8 cellular contexts compared by ENCODE assay signal in the genomic region with DNA sequence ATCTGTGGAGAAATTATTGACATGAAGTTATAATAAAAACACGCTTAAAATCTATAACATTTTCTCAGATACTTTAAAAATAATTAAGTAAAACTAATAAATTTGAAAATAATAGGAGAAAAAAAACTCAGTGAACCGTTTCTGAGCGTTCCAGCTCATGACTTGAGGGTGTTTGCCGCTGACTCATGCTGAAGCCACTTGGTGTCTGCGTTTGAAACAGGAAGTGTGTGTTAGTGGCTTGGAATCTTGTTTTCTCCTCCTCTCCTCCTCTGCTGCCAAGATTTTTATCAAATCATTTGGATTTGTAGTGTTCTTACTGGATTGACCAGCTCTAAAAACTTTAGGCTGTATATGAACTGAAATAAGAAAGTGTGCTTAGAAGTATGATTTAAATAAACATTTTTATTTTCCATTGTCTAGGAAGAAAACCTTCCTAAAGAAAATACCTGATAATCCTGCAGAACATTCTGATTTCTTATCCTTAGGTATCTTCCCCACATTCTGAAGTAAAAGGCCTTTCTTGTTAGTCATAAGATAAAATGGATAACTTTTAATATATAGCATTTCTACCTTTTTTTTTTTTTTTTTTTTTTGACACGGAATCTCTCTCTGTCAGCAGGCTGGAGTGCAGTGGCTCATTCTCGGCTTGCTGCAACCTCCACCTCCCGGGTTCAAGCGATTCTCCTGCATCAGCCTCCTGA. TPM values are rescaled to one million over a fixed set of nuclear protein-coding genes. Genes with fewer than 3 reads are reported as not detected.
DNase-seq lines count a peak whose midpoint lies in the region; ATAC-seq, FAIRE-seq and TF ChIP-seq lines count a peak whose summit lies in the region.

No MANE protein-coding gene starts in this region.

- H3K9me3 ChIP-seq in K562 (replicated peaks; ENCODE audit: control insufficient read depth, insufficient read depth, low read depth, low read length): no peaks in the 10 kb centered on the region

- peak overlapping the region; percentile 68 for H3K27ac Mint-ChIP-seq in activated T-cell treated with anti-CD3 and anti-CD28 coated beads, Interleukin-2, amount 50 U/mL, for 24 hours
- peak overlapping the region; percentile 81 for H3K27ac Mint-ChIP-seq in stimulated activated memory B cell treated with anti-CD40 and anti-IgM and Interleukin-4, amounts not matched to agents 10 μg/mL and 1 μg/mL and 100 μg/mL, for 72 hours

- no peak; a peak in 1 of 4 replicates for TF ChIP-seq RAD21 in K562 (CRISPR knock-in tag; conservative IDR thresholded peaks at IDR 0.05 in 1 of 2, IDR thresholded peaks at IDR 0.05 in 1 of 2)

- in situ Hi-C loops in K562 (cut with MboI): no loop called here

- intact Hi-C loops in K562 (cut with micrococcal nuclease): no loop called here

- TF ChIP-seq EP300 in K562 (IDR thresholded peaks at IDR 0.05; ENCODE audit: low read length): peak; percentile 79

- FAIRE-seq in K562 (lab: Jason Lieb, UNC): peak; percentile 94

- H2AFZ ChIP-seq in K562 (ENCODE audit: low read depth, low read length): no peak overlapping the region

- peaks cover 41% of the 10 kb centered on the region for H3K36me3 Mint-ChIP-seq in activated T-cell treated with anti-CD3 and anti-CD28 coated beads, Interleukin-2, amount 50 U/mL, for 24 hours (ENCODE audit: low read depth)
- H3K36me3 Mint-ChIP-seq in stimulated activated memory B cell treated with anti-CD40 and anti-IgM and Interleukin-4, amounts not matched to agents 10 μg/mL and 1 μg/mL and 100 μg/mL, for 72 hours: peaks cover 15% of the 10 kb centered on the region

- POLR2A ChIA-PET in K562 (lab: Yijun Ruan, JAX): interaction anchor here (0.7 to 2.1 kb wide), 15 partner anchors 9 to 133 kb away, joined by 3 to 12 read pairs (median 4); a partner anchor contains a TSS

- no TSS peak for BruUV-seq in K562 (replicated peaks; lab: Mats Ljungman, UMichigan)

- H3K4me2 ChIP-seq in K562 (ENCODE audit: insufficient read depth, low read length): peak overlapping the region; percentile 56; the same call in 1 of the 2 replicates

- H3K79me2 ChIP-seq in K562 (ENCODE audit: control insufficient read depth, insufficient read depth, low read length): peaks cover 99% of the 10 kb centered on the region

- H3K27me3 Mint-ChIP-seq in activated T-cell treated with anti-CD3 and anti-CD28 coated beads, Interleukin-2, amount 50 U/mL, for 24 hours: no peaks in the 10 kb centered on the region
- H3K27me3 Mint-ChIP-seq in stimulated activated memory B cell treated with anti-CD40 and anti-IgM and Interleukin-4, amounts not matched to agents 10 μg/mL and 1 μg/mL and 100 μg/mL, for 72 hours: no peaks in the 10 kb centered on the region

- TF ChIP-seq CTCF in K562 (IDR thresholded peaks at IDR 0.05 in 2 of 3, conservative IDR thresholded peaks at IDR 0.05 in 1 of 3; ENCODE audit: insufficient read depth in 2 of 3, low read depth in 1 of 3, low read length in 3 of 3): no peak

- ATAC-seq in HG02885 (IDR thresholded peaks at IDR 0.05; ENCODE audit: poor library complexity, unreplicated experiment) (peak; percentile 63), K562 (peak; percentile 82)
- ATAC-seq in stimulated activated memory B cell treated with anti-CD40 and anti-IgM and Interleukin-4, amounts not matched to agents 10 μg/mL and 1 μg/mL and 100 μg/mL, for 72 hours: peak; percentile 82

- 3% methylated on average over 9 of the region's 9 CpGs for WGBS in K562 (ENCODE audit: insufficient coverage, low coverage, missing lambda C conversion rate)

- H3K9me1 ChIP-seq in K562 (ENCODE audit: control insufficient read depth, insufficient read depth, low read length): no peaks in the 10 kb centered on the region

- H3K9me3 Mint-ChIP-seq in activated T-cell treated with anti-CD3 and anti-CD28 coated beads, Interleukin-2, amount 50 U/mL, for 24 hours: no peaks in the 10 kb centered on the region
- no peaks in the 10 kb centered on the region for H3K9me3 Mint-ChIP-seq in stimulated activated memory B cell treated with anti-CD40 and anti-IgM and Interleukin-4, amounts not matched to agents 10 μg/mL and 1 μg/mL and 100 μg/mL, for 72 hours

- H3K4me1 Mint-ChIP-seq in activated T-cell treated with anti-CD3 and anti-CD28 coated beads, Interleukin-2, amount 50 U/mL, for 24 hours (ENCODE audit: low read depth): peaks cover 62% of the 10 kb centered on the region
- peaks cover 69% of the 10 kb centered on the region for H3K4me1 Mint-ChIP-seq in stimulated activated memory B cell treated with anti-CD40 and anti-IgM and Interleukin-4, amounts not matched to agents 10 μg/mL and 1 μg/mL and 100 μg/mL, for 72 hours

- TF ChIP-seq POLR2A in K562 (conservative IDR thresholded peaks at IDR 0.05): peak; percentile 32; the same call in 1 of the 2 replicates

- peaks cover 26 to 64% of the 10 kb centered on the region in 2 experiments for H3K4me1 ChIP-seq in K562 (replicated peaks in 1 of 2; ENCODE audit: control insufficient read depth in 2 of 2, insufficient read depth in 2 of 2, low read length in 2 of 2)

- H3K27me3 ChIP-seq in K562 (ENCODE audit: control insufficient read depth in 2 of 2, insufficient read depth in 2 of 2, low read length in 2 of 2): no peaks in the 10 kb centered on the region

- peak overlapping the region; percentile 94 for H3K27ac ChIP-seq in K562 (ENCODE audit: extremely low read depth, low read depth, low read length)

- H3K4me3 Mint-ChIP-seq in activated T-cell treated with anti-CD3 and anti-CD28 coated beads, Interleukin-2, amount 50 U/mL, for 24 hours: peak overlapping the region; percentile 22
- peak overlapping the region; percentile 58 for H3K4me3 Mint-ChIP-seq in stimulated activated memory B cell treated with anti-CD40 and anti-IgM and Interleukin-4, amounts not matched to agents 10 μg/mL and 1 μg/mL and 100 μg/mL, for 72 hours

- no peak for DNase-seq in activated T-cell treated with anti-CD3 and anti-CD28 coated beads, Interleukin-2, amount 50 U/mL, for 24 hours
- DNase-seq in activated T-cell treated with anti-CD3 and anti-CD28 coated beads for 4 hours (no peak), OCI-M1 (lab: John Stamatoyannopoulos, UW) (peak; percentile 85), K562 (ENCODE audit: extremely low read depth in 1 of 4, low spot score in 3 of 4) (peak; percentile 68 to 90 (median 74)), iPS-NIHi7 (ENCODE audit: extremely low spot score) (peak; percentile 43), middle frontal gyrus (ENCODE audit: extremely low spot score, low spot score) (no peak)

- H3K36me3 ChIP-seq in K562 (ENCODE audit: control insufficient read depth, insufficient read depth, low read length): peaks cover 25% of the 10 kb centered on the region; the same call in 2 of the 3 replicates

- CTCF ChIA-PET in K562 (lab: Yijun Ruan, JAX; ENCODE audit: low intra/inter-chr PET ratio): interaction anchor here (0.7 to 1.1 kb wide), 2 partner anchors 54 to 108 kb away, joined by 5 to 6 read pairs; no protein-coding TSS in a partner anchor

- no peak overlapping the region for H3K4me3 ChIP-seq in K562

- H4K20me1 ChIP-seq in K562 (replicated peaks; ENCODE audit: control insufficient read depth, insufficient read depth, low read length): peaks cover 23% of the 10 kb centered on the region

- H3K9ac ChIP-seq in K562 (ENCODE audit: insufficient read depth in 1 of 2, low read depth in 2 of 2, low read length in 2 of 2): peak overlapping the region in 1 of 2 experiments; percentile 68; a peak in 2 of 4 replicates

TF ChIP-seq in K562, 482 proteins besides CTCF, POLR2A, EP300 and RAD21 (continues in another document):
- TF ChIP-seq, protein P1, sequence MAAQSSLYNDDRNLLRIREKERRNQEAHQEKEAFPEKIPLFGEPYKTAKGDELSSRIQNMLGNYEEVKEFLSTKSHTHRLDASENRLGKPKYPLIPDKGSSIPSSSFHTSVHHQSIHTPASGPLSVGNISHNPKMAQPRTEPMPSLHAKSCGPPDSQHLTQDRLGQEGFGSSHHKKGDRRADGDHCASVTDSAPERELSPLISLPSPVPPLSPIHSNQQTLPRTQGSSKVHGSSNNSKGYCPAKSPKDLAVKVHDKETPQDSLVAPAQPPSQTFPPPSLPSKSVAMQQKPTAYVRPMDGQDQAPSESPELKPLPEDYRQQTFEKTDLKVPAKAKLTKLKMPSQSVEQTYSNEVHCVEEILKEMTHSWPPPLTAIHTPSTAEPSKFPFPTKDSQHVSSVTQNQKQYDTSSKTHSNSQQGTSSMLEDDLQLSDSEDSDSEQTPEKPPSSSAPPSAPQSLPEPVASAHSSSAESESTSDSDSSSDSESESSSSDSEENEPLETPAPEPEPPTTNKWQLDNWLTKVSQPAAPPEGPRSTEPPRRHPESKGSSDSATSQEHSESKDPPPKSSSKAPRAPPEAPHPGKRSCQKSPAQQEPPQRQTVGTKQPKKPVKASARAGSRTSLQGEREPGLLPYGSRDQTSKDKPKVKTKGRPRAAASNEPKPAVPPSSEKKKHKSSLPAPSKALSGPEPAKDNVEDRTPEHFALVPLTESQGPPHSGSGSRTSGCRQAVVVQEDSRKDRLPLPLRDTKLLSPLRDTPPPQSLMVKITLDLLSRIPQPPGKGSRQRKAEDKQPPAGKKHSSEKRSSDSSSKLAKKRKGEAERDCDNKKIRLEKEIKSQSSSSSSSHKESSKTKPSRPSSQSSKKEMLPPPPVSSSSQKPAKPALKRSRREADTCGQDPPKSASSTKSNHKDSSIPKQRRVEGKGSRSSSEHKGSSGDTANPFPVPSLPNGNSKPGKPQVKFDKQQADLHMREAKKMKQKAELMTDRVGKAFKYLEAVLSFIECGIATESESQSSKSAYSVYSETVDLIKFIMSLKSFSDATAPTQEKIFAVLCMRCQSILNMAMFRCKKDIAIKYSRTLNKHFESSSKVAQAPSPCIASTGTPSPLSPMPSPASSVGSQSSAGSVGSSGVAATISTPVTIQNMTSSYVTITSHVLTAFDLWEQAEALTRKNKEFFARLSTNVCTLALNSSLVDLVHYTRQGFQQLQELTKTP (IDR thresholded peaks at IDR 0.05; ENCODE audit: low read depth in 1 of 2, partially characterized antibody in 2 of 2): peak in 1 of 2 experiments; percentile 6

RNA-seq across cellular contexts. Expression of a gene that starts 30.8 kb away (rescaled TPM):
- 154 and 338 TPM in 2 replicates for total RNA-seq in K562 (2011; cell fraction: chromatin; rRNA removed; ENCODE audit: low replicate concordance)
- 84.7 and 99.0 TPM in 2 replicates for total RNA-seq in K562 (2011; cell fraction: nucleolus; rRNA removed)
- total RNA-seq in K562 (2011; cell fraction: nucleoplasm; rRNA removed): 165 and 228 TPM in 2 replicates
- total RNA-seq in K562 (2014; rRNA removed): 78.1 and 96.9 TPM in 2 replicates
- total RNA-seq in K562 (2014; rRNA removed; fragmentation: Illumina TruSeq; extraction: Trizol): 116 and 129 TPM in 2 replicates
- 113 and 121 TPM in 2 replicates for total RNA-seq in K562 (2015; rRNA removed; fragmentation: Illumina TruSeq; extraction: Trizol)
- 166 and 171 TPM in 2 replicates for total RNA-seq in K562 (2021)
- polyA plus RNA-seq in K562 (2011; rRNA removed): 130 and 174 TPM in 2 replicates
- 147 and 220 TPM in 2 replicates for polyA plus RNA-seq in K562 (2011; cell fraction: cytosol; rRNA removed)
- polyA plus RNA-seq in K562 (2011; cell fraction: nucleus; rRNA removed): 170 and 240 TPM in 2 replicates
- polyA plus RNA-seq in K562 (2012): 98.9 and 130 TPM in 2 replicates
- 161 and 197 TPM in 2 replicates for polyA plus RNA-seq in K562 (2014; fragmentation: Illumina TruSeq; extraction: Trizol)
- polyA plus RNA-seq in K562 (2014; fragmentation: Nextera tagmentation; extraction: Ambion mirVana): 10 to 100 TPM; 61.7 to 61.9 TPM
- 87.2 and 93.2 TPM in 2 replicates for polyA plus RNA-seq in K562 (2014; rRNA removed)
- polyA minus RNA-seq in K562 (2011; rRNA and poly(A)+ RNA removed): 228 and 275 TPM in 2 replicates
- 118 and 134 TPM in 2 replicates for polyA minus RNA-seq in K562 (2011; cell fraction: cytosol; rRNA and poly(A)+ RNA removed)
- polyA minus RNA-seq in K562 (2011; cell fraction: nucleus; rRNA and poly(A)+ RNA removed): 62.6 and 87.9 TPM in 2 replicates

Comparison
In these comparisons a context has a peak if more than half of its experiments do, and no peak if none do; other contexts are left out.
1. DNase-seq: peak in OCI-M1 (single experiment), K562 (4 of 4) and iPS-NIHi7 (single experiment); none in activated T-cell treated with anti-CD3 and anti-CD28 coated beads, Interleukin-2, amount 50 U/mL, for 24 hours (single experiment), activated T-cell treated with anti-CD3 and anti-CD28 coated beads for 4 hours (single experiment) and middle frontal gyrus (single experiment).
2. Peak in every context shown above with its lines, with median percentiles within 50 percentile points of each other: ATAC-seq.